In genomic region chr20:51712501-51713212, GRCh38 we compare ENCODE assay signal across 8 cellular contexts. TPM values are rescaled to one million over a fixed set of nuclear protein-coding genes. Genes with fewer than 3 reads are reported as not detected.
DNase-seq lines count a peak whose midpoint lies in the region; ATAC-seq and TF ChIP-seq lines count a peak whose summit lies in the region.

No MANE protein-coding gene starts in this region.

- no peaks in the 10 kb centered on the region for H3K9me3 ChIP-seq in OCI-LY3 (ENCODE audit: insufficient read depth, low read length)
- no peaks in the 10 kb centered on the region for H3K9me3 ChIP-seq in aorta (ENCODE audit: control insufficient read depth, low read length)

- H3K36me3 ChIP-seq in OCI-LY3 (replicated peaks; ENCODE audit: low read depth, low read length) (no peaks in the 10 kb centered on the region), aorta (ENCODE audit: control insufficient read depth in 1 of 2, insufficient read depth in 2 of 2, low read length in 1 of 2) (no peaks in the 10 kb centered on the region)

- H3K4me1 ChIP-seq in OCI-LY3 (ENCODE audit: low read length): no peaks in the 10 kb centered on the region
- H3K4me1 ChIP-seq in aorta (ENCODE audit: control insufficient read depth in 1 of 2, insufficient read depth in 2 of 2, low read length in 2 of 2): no peaks in the 10 kb centered on the region

- peaks cover 27% of the 10 kb centered on the region for H3K36me3 Mint-ChIP-seq in osteocyte (ENCODE audit: unreplicated experiment)

- no peaks in the 10 kb centered on the region for H3K9me3 Mint-ChIP-seq in osteocyte (ENCODE audit: unreplicated experiment)

- no peaks in the 10 kb centered on the region for H4K20me1 ChIP-seq in OCI-LY3 (ENCODE audit: insufficient read depth, low read length)

- H3K27ac Mint-ChIP-seq in osteocyte (ENCODE audit: unreplicated experiment): no peak overlapping the region

- H3K27ac ChIP-seq in OCI-LY3 (ENCODE audit: low read length) (no peak overlapping the region), aorta (ENCODE audit: low read depth in 1 of 2, low read length in 2 of 2) (no peak overlapping the region)

- peaks cover 25% of the 10 kb centered on the region for H3K4me1 Mint-ChIP-seq in osteocyte (ENCODE audit: unreplicated experiment)

- 63 to 69% methylated on average over 24 of the region's 24 CpGs for WGBS in aorta, 2 donors

- intact Hi-C loops in aorta (cut with DNase I): loop anchor here in 1 of 2 donors (10.0 kb wide), 1 partner anchor 62 kb away; no protein-coding TSS in a partner anchor

- no peaks in the 10 kb centered on the region for H3K27me3 Mint-ChIP-seq in osteocyte (ENCODE audit: unreplicated experiment)

- H3K4me3 ChIP-seq in OCI-LY3 (ENCODE audit: low read length): no peak overlapping the region
- no peak overlapping the region for H3K4me3 ChIP-seq in epithelial cell of proximal tubule (ENCODE audit: low read depth, low read length)
- H3K4me3 ChIP-seq in aorta (ENCODE audit: low read length in 2 of 2): no peak overlapping the region

- no peak overlapping the region for H2AFZ ChIP-seq in OCI-LY3 (ENCODE audit: low read depth, low read length)

- H3K9ac ChIP-seq in OCI-LY3 (ENCODE audit: low read length): no peak overlapping the region

- ATAC-seq in aorta (ENCODE audit: low FRiP score): no peak
- no peak for ATAC-seq in GM18909 (IDR thresholded peaks at IDR 0.05; ENCODE audit: poor library complexity, unreplicated experiment)

- no peaks in the 10 kb centered on the region for H3K79me2 ChIP-seq in OCI-LY3 (ENCODE audit: low read length)

- DNase-seq in EH (ENCODE audit: low read depth): peak; percentile 37
- DNase-seq in epithelial cell of proximal tubule (ENCODE audit: low read depth): no peak
- no peak for DNase-seq in osteocyte (ENCODE audit: extremely low spot score, unreplicated experiment)
- no peak for DNase-seq in aorta
- DNase-seq in NCI-H774 (lab: John Stamatoyannopoulos, UW): no peak
- DNase-seq in KG1 (lab: John Stamatoyannopoulos, UW): no peak

- no peak overlapping the region for H3K4me3 Mint-ChIP-seq in osteocyte (ENCODE audit: unreplicated experiment)

- TF ChIP-seq CTCF in OCI-LY3 (IDR thresholded peaks at IDR 0.05; ENCODE audit: low read depth, low read length): 0 out of 2 replicates have a peak, but pooled peaks have one; percentile 23
- peak; percentile 54 for TF ChIP-seq CTCF in epithelial cell of proximal tubule (conservative IDR thresholded peaks at IDR 0.05; ENCODE audit: low read depth, low read length)
- TF ChIP-seq CTCF in osteocyte (IDR thresholded peaks at IDR 0.05): peak; percentile 73

- H3K27me3 ChIP-seq in OCI-LY3 (ENCODE audit: low read depth, low read length) (peaks cover 23% of the 10 kb centered on the region), aorta (ENCODE audit: control insufficient read depth in 1 of 2, insufficient read depth in 2 of 2, low read length in 1 of 2) (no peaks in the 10 kb centered on the region)

- H3K4me2 ChIP-seq in OCI-LY3 (ENCODE audit: low read length): no peak overlapping the region

RNA-seq across cellular contexts. Expression of gene ATP9A, which starts 55.5 kb away (rescaled TPM):
- 16.4 and 22.5 TPM in 2 replicates for total RNA-seq in epithelial cell of proximal tubule
- 58.4 and 65.3 TPM in 2 replicates for total RNA-seq in osteocyte
- total RNA-seq in aorta: 10 to 100 TPM; 49.0 to 59.8 TPM
- polyA plus RNA-seq in aorta: 10 to 100 TPM; 10.6 to 17.4 TPM

Comparison
In these comparisons a context has a peak if more than half of its experiments do, and no peak if none do; other contexts are left out.
1. CTCF ChIP-seq: peak in every context shown above with its lines; median percentile 73 in osteocyte; 54 in epithelial cell of proximal tubule; 23 in OCI-LY3.